In the genomic region with DNA sequence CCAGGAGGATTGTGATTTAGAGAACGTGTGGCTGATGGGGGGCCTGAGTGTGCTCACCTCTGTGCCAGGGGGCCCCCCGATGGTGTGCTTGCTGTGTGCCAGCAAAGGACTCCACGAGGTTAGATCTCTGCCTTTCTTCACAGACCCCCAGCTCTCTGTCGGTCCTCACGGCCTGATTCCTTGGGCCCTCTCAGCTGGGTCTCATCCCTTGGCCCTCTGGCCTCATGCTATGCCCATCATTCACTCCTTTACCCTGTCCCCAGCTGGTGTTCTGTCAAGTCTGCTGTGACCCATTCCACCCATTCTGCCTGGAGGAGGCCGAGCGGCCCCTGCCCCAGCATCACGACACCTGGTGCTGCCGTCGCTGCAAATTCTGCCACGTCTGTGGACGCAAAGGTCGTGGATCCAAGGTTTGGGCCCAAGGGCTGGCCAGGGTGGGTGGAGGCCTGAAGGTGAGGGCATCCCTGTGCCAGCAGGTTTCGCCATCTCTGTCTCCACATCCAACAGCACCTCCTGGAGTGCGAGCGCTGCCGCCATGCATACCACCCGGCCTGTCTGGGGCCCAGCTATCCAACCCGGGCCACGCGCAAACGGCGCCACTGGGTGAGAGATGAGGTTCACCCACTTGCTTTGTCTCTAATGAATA, we compare ENCODE assay signal across 30 cellular contexts. TPM values are rescaled to one million over a fixed set of nuclear protein-coding genes. Genes with fewer than 3 reads are reported as not detected.
DNase-seq lines count a peak whose midpoint lies in the region; ATAC-seq, FAIRE-seq and TF ChIP-seq lines count a peak whose summit lies in the region.
"Had no signal": no experiment of that assay in that cellular context is flagged by ENCODE, and none has a peak within 500 bp of the region (broad histone marks: within the 10 kb centered on the region; RNA-seq: fewer than 3 reads in every experiment).

No MANE protein-coding gene starts in this region.

- 0 out of 2 replicates have a peak, but pooled peaks cover 2% of the 10 kb centered on the region for H4K20me1 ChIP-seq in K562 (replicated peaks; ENCODE audit: control insufficient read depth, insufficient read depth, low read length)
- H4K20me1 ChIP-seq in osteoblast (ENCODE audit: insufficient read depth, low read length): peaks cover 10% of the 10 kb centered on the region

- TF ChIP-seq RAD21 in K562 (CRISPR knock-in tag; conservative IDR thresholded peaks at IDR 0.05 in 1 of 2, IDR thresholded peaks at IDR 0.05 in 1 of 2): no peak

- H3K27ac Mint-ChIP-seq in activated T-cell treated with anti-CD3 and anti-CD28 coated beads, Interleukin-2, amount 50 U/mL, for 72 hours: peak overlapping the region; percentile 23
- H3K27ac Mint-ChIP-seq in Caco-2 (ENCODE audit: unreplicated experiment): peak overlapping the region; percentile 20

- BruUV-seq in Caco-2 (replicated peaks; lab: Mats Ljungman, UMichigan): no TSS peak
- no TSS peak for BruUV-seq in K562 (replicated peaks; lab: Mats Ljungman, UMichigan)

- H2AFZ ChIP-seq in K562 (ENCODE audit: low read depth, low read length): no peak overlapping the region
- H2AFZ ChIP-seq in osteoblast (ENCODE audit: low read length): no peak overlapping the region

- 96% methylated on average over 17 of the region's 23 CpGs for WGBS in K562 (ENCODE audit: insufficient coverage, low coverage, missing lambda C conversion rate)

- no peak for TF ChIP-seq POLR2A in K562 (conservative IDR thresholded peaks at IDR 0.05)

- CTCF ChIA-PET in Caco-2 (lab: Charles Lee) (no interaction called here), K562 (lab: Yijun Ruan, JAX; ENCODE audit: low intra/inter-chr PET ratio) (no interaction called here)

- in situ Hi-C loops in K562 (cut with MboI): no loop called here

- no peak for ATAC-seq in activated T-cell treated with anti-CD3 and anti-CD28 coated beads, Interleukin-2, amount 50 U/mL, for 72 hours (replicated peaks in 1 of 2)
- ATAC-seq in activated T-cell treated with anti-CD3 and anti-CD28 coated beads, Interleukin-2, amount 50 U/mL, for 4 hours: no peak
- ATAC-seq in K562 (no peak), GM19395 (IDR thresholded peaks at IDR 0.05; ENCODE audit: unreplicated experiment) (no peak)

- POLR2A ChIA-PET in Caco-2 (lab: Charles Lee) (no interaction called here), K562 (lab: Yijun Ruan, JAX) (interaction anchor here (0.6 to 3.2 kb wide), 3 partner anchors 15 to 215 kb away, joined by 3 to 19 read pairs (median 12); partner anchors contain the start of genes PSENEN and U2AF1L4)

- H3K4me3 ChIP-seq in Caco-2 (ENCODE audit: low read depth, low read length): no peak overlapping the region
- H3K4me3 ChIP-seq in K562: no peak overlapping the region
- H3K4me3 ChIP-seq in osteoblast (ENCODE audit: insufficient read depth, low read length): no peak overlapping the region
- H3K4me3 ChIP-seq: MG63 had no signal

- H3K4me2 ChIP-seq in K562 (ENCODE audit: insufficient read depth, low read length) (no peak overlapping the region), osteoblast (ENCODE audit: insufficient read depth, low read length) (no peak overlapping the region)

- H3K4me3 Mint-ChIP-seq in activated T-cell treated with anti-CD3 and anti-CD28 coated beads, Interleukin-2, amount 50 U/mL, for 72 hours: peak overlapping the region in 1 of 2 donors; percentile 17
- H3K4me3 Mint-ChIP-seq in activated T-cell treated with anti-CD3 and anti-CD28 coated beads, Interleukin-2, amount 50 U/mL, for 4 hours: no peak overlapping the region
- no peak overlapping the region for H3K4me3 Mint-ChIP-seq in Caco-2 (ENCODE audit: unreplicated experiment)
- H3K4me3 Mint-ChIP-seq: CD14-positive monocyte had no signal

- peaks cover 9% of the 10 kb centered on the region for H3K79me2 ChIP-seq in K562 (ENCODE audit: control insufficient read depth, insufficient read depth, low read length)
- peaks cover 24% of the 10 kb centered on the region for H3K79me2 ChIP-seq in osteoblast (ENCODE audit: insufficient read depth, low read length)

- H3K27me3 Mint-ChIP-seq in activated T-cell treated with anti-CD3 and anti-CD28 coated beads, Interleukin-2, amount 50 U/mL, for 72 hours (ENCODE audit: low read depth): no peaks in the 10 kb centered on the region
- no peaks in the 10 kb centered on the region for H3K27me3 Mint-ChIP-seq in activated T-cell treated with anti-CD3 and anti-CD28 coated beads, Interleukin-2, amount 50 U/mL, for 4 hours (ENCODE audit: low read depth)
- H3K27me3 Mint-ChIP-seq in Caco-2 (ENCODE audit: insufficient read depth, unreplicated experiment): no peaks in the 10 kb centered on the region
- H3K27me3 Mint-ChIP-seq: CD8-positive, alpha-beta memory T cell had no signal

- TF ChIP-seq EP300 in K562 (IDR thresholded peaks at IDR 0.05; ENCODE audit: low read length): no peak

- H3K9me3 ChIP-seq in Caco-2 (no peaks in the 10 kb centered on the region), K562 (replicated peaks; ENCODE audit: control insufficient read depth, insufficient read depth, low read depth, low read length) (no peaks in the 10 kb centered on the region), osteoblast (ENCODE audit: low read depth, low read length) (no peaks in the 10 kb centered on the region)
- H3K9me3 ChIP-seq: BE2C, MG63 had no signal

- no peaks in the 10 kb centered on the region for H3K9me1 ChIP-seq in K562 (ENCODE audit: control insufficient read depth, insufficient read depth, low read length)

- no peak for TF ChIP-seq CTCF in Caco-2 (IDR thresholded peaks at IDR 0.05; ENCODE audit: insufficient read depth in 1 of 2, low read depth in 1 of 2, low read length in 1 of 2, severe bottlenecking in 1 of 2, unreplicated experiment in 1 of 2)
- TF ChIP-seq CTCF in K562 (IDR thresholded peaks at IDR 0.05 in 2 of 3, conservative IDR thresholded peaks at IDR 0.05 in 1 of 3; ENCODE audit: insufficient read depth in 2 of 3, low read depth in 1 of 3, low read length in 3 of 3): no peak
- TF ChIP-seq CTCF in osteoblast (IDR thresholded peaks at IDR 0.05; ENCODE audit: extremely low read depth, low read depth, low read length): no peak

- no peaks in the 10 kb centered on the region for H3K4me1 ChIP-seq in Caco-2
- peaks cover 0 to 12% of the 10 kb centered on the region in 2 experiments; a peak in 1 of 5 replicates for H3K4me1 ChIP-seq in K562 (replicated peaks in 1 of 2; ENCODE audit: control insufficient read depth in 2 of 2, insufficient read depth in 2 of 2, low read length in 2 of 2)
- no peaks in the 10 kb centered on the region for H3K4me1 ChIP-seq in osteoblast (ENCODE audit: insufficient read depth, low read length)
- H3K4me1 ChIP-seq: BE2C had no signal

- intact Hi-C loops in Caco-2 (cut with micrococcal nuclease; ENCODE audit: unreplicated experiment): no loop called here
- intact Hi-C loops in K562 (cut with micrococcal nuclease): no loop called here

- peak overlapping the region in 1 of 2 experiments; percentile 29; a peak in 1 of 4 replicates for H3K9ac ChIP-seq in K562 (ENCODE audit: insufficient read depth in 1 of 2, low read depth in 2 of 2, low read length in 2 of 2)

- peaks cover 16 to 35% of the 10 kb centered on the region in 2 donors for H3K36me3 Mint-ChIP-seq in activated T-cell treated with anti-CD3 and anti-CD28 coated beads, Interleukin-2, amount 50 U/mL, for 72 hours (ENCODE audit: insufficient read depth in 2 of 2)
- peaks cover 51% of the 10 kb centered on the region for H3K36me3 Mint-ChIP-seq in activated T-cell treated with anti-CD3 and anti-CD28 coated beads, Interleukin-2, amount 50 U/mL, for 4 hours (ENCODE audit: insufficient read depth)
- peaks cover 94% of the 10 kb centered on the region for H3K36me3 Mint-ChIP-seq in Caco-2 (ENCODE audit: insufficient read depth, unreplicated experiment)

- H3K36me3 ChIP-seq in Caco-2 (ENCODE audit: control insufficient read depth, insufficient read depth, low read length) (peaks cover 8% of the 10 kb centered on the region), K562 (ENCODE audit: control insufficient read depth, insufficient read depth, low read length) (peaks cover 95% of the 10 kb centered on the region; the same call in 2 of the 3 replicates), osteoblast (ENCODE audit: insufficient read depth, low read length) (peaks cover 87% of the 10 kb centered on the region)

- H3K27me3 ChIP-seq in Caco-2 (replicated peaks; ENCODE audit: control insufficient read depth, insufficient read depth, low read length) (no peaks in the 10 kb centered on the region), K562 (ENCODE audit: control insufficient read depth in 2 of 2, insufficient read depth in 2 of 2, low read length in 2 of 2) (no peaks in the 10 kb centered on the region), osteoblast (ENCODE audit: insufficient read depth, low read length) (no peaks in the 10 kb centered on the region)
- H3K27me3 ChIP-seq: BE2C, MG63 had no signal

- no peaks in the 10 kb centered on the region for H3K9me3 Mint-ChIP-seq in activated T-cell treated with anti-CD3 and anti-CD28 coated beads, Interleukin-2, amount 50 U/mL, for 72 hours
- H3K9me3 Mint-ChIP-seq in activated T-cell treated with anti-CD3 and anti-CD28 coated beads, Interleukin-2, amount 50 U/mL, for 4 hours: no peaks in the 10 kb centered on the region
- H3K9me3 Mint-ChIP-seq in Caco-2 (ENCODE audit: unreplicated experiment): no peaks in the 10 kb centered on the region
- H3K9me3 Mint-ChIP-seq: CD14-positive monocyte; CD8-positive, alpha-beta memory T cell had no signal

- FAIRE-seq in K562 (lab: Jason Lieb, UNC): no peak
- FAIRE-seq: GM12891, H1 had no signal

- H3K4me1 Mint-ChIP-seq in activated T-cell treated with anti-CD3 and anti-CD28 coated beads, Interleukin-2, amount 50 U/mL, for 72 hours (ENCODE audit: low read depth): peaks cover 14% of the 10 kb centered on the region
- H3K4me1 Mint-ChIP-seq in activated T-cell treated with anti-CD3 and anti-CD28 coated beads, Interleukin-2, amount 50 U/mL, for 4 hours (ENCODE audit: low read depth): peaks cover 5% of the 10 kb centered on the region
- H3K4me1 Mint-ChIP-seq in Caco-2 (ENCODE audit: low read depth, unreplicated experiment): no peaks in the 10 kb centered on the region
- H3K4me1 Mint-ChIP-seq: CD14-positive monocyte had no signal

- H3K27ac ChIP-seq in K562 (ENCODE audit: extremely low read depth, low read depth, low read length) (no peak overlapping the region), osteoblast (ENCODE audit: low read depth, low read length) (no peak overlapping the region)

- no peak for DNase-seq in activated T-cell treated with anti-CD3 and anti-CD28 coated beads, Interleukin-2, amount 50 U/mL, for 72 hours
- no peak for DNase-seq in activated T-cell treated with anti-CD3 and anti-CD28 coated beads, Interleukin-2, amount 50 U/mL, for 4 hours
- DNase-seq in Caco-2: no peak
- no peak for DNase-seq in K562 (ENCODE audit: extremely low read depth in 1 of 4, low spot score in 3 of 4)
- peak; percentile 61 for DNase-seq in osteoblast (ENCODE audit: insufficient read length, low spot score, missing footprints)
- DNase-seq in amygdala (lab: John Stamatoyannopoulos, UW): no peak
- DNase-seq: 8988T; ACHN; BE2C; Calu3; CD8-positive, alpha-beta memory T cell; DMS79 treated with DMSO at 0.1 percent for 48 hours; GF-D8; KBM-7; MG63; NCI-H1048; NCI-H1417; NCI-H1694 treated with DMSO at 0.1 percent for 48 hours; NCI-H2081; NCI-H2227 treated with DMSO at 0.1 percent for 48 hours; NCI-H526 treated with DMSO at 0.1 percent for 48 hours; RPMI8226; SHP77 treated with DMSO at 0.1 percent for 48 hours had no signal

RNA-seq across cellular contexts. Expression of gene KMT2B, which starts 7.5 kb away (rescaled TPM):
- 10 to 100 TPM; 63.0 to 71.5 TPM for total RNA-seq in activated T-cell treated with anti-CD3 and anti-CD28 coated beads, Interleukin-2, amount 50 U/mL, for 72 hours
- total RNA-seq in activated T-cell treated with anti-CD3 and anti-CD28 coated beads, Interleukin-2, amount 50 U/mL, for 4 hours: 10 to 100 TPM; 64.1 to 74.8 (median 74.5) TPM
- total RNA-seq in Caco-2 (2022): 54.2 and 62.6 TPM in 2 replicates
- 84.2 and 203 TPM in 2 replicates for total RNA-seq in K562 (2011; cell fraction: chromatin; rRNA removed; ENCODE audit: low replicate concordance)
- total RNA-seq in K562 (2011; cell fraction: nucleolus; rRNA removed): 117 and 120 TPM in 2 replicates
- 104 and 131 TPM in 2 replicates for total RNA-seq in K562 (2011; cell fraction: nucleoplasm; rRNA removed)
- total RNA-seq in K562 (2014; rRNA removed): 8.1 and 9.0 TPM in 2 replicates
- total RNA-seq in K562 (2014; rRNA removed; fragmentation: Illumina TruSeq; extraction: Trizol): 2.7 and 4.8 TPM in 2 replicates
- total RNA-seq in K562 (2015; rRNA removed; fragmentation: Illumina TruSeq; extraction: Trizol): 6.0 and 6.7 TPM in 2 replicates
- 36.0 and 43.9 TPM in 2 replicates for total RNA-seq in K562 (2021)
- 11.0 and 19.1 TPM in 2 replicates for polyA plus RNA-seq in K562 (2011; rRNA removed)
- 14.8 and 17.2 TPM in 2 replicates for polyA plus RNA-seq in K562 (2011; cell fraction: cytosol; rRNA removed)
- 108 and 154 TPM in 2 replicates for polyA plus RNA-seq in K562 (2011; cell fraction: nucleus; rRNA removed)
- polyA plus RNA-seq in K562 (2012): 38.7 and 38.9 TPM in 2 replicates
- 21.5 and 27.8 TPM in 2 replicates for polyA plus RNA-seq in K562 (2014; fragmentation: Illumina TruSeq; extraction: Trizol)
- polyA plus RNA-seq in K562 (2014; fragmentation: Nextera tagmentation; extraction: Ambion mirVana): 1 to 10 TPM in 1 of 2 experiments, under 1 TPM in 1; 0.63 to 1.3 TPM
- polyA plus RNA-seq in K562 (2014; rRNA removed): 16.4 and 21.9 TPM in 2 replicates
- 7.1 and 9.7 TPM in 2 replicates for polyA minus RNA-seq in K562 (2011; rRNA and poly(A)+ RNA removed)
- polyA minus RNA-seq in K562 (2011; cell fraction: cytosol; rRNA and poly(A)+ RNA removed): 12.2 and 21.2 TPM in 2 replicates
- 14.7 and 18.4 TPM in 2 replicates for polyA minus RNA-seq in K562 (2011; cell fraction: nucleus; rRNA and poly(A)+ RNA removed)
- total RNA-seq in osteoblast: 6.5 and 6.8 TPM in 2 replicates

RNA-seq across cellular contexts. Expression of gene IGFLR1, which starts 16.9 kb away (rescaled TPM):
- 100 to 1,000 TPM; 253 to 274 TPM for total RNA-seq in activated T-cell treated with anti-CD3 and anti-CD28 coated beads, Interleukin-2, amount 50 U/mL, for 72 hours
- 10 to 100 TPM; 24.0 to 32.7 (median 29.8) TPM for total RNA-seq in activated T-cell treated with anti-CD3 and anti-CD28 coated beads, Interleukin-2, amount 50 U/mL, for 4 hours
- total RNA-seq in Caco-2 (2022): 10.1 and 11.3 TPM in 2 replicates
- total RNA-seq in K562 (2011; cell fraction: chromatin; rRNA removed; ENCODE audit: low replicate concordance): 4.8 and 9.7 TPM in 2 replicates
- 8.8 and 9.6 TPM in 2 replicates for total RNA-seq in K562 (2011; cell fraction: nucleolus; rRNA removed)
- 5.4 and 9.5 TPM in 2 replicates for total RNA-seq in K562 (2011; cell fraction: nucleoplasm; rRNA removed)
- 12.1 and 14.3 TPM in 2 replicates for total RNA-seq in K562 (2014; rRNA removed)
- 1.2 and 3.6 TPM in 2 replicates for total RNA-seq in K562 (2014; rRNA removed; fragmentation: Illumina TruSeq; extraction: Trizol)
- total RNA-seq in K562 (2015; rRNA removed; fragmentation: Illumina TruSeq; extraction: Trizol): 4.6 and 9.1 TPM in 2 replicates
- 7.8 and 12.1 TPM in 2 replicates for total RNA-seq in K562 (2021)
- 4.0 and 4.2 TPM in 2 replicates for polyA plus RNA-seq in K562 (2011; rRNA removed)
- polyA plus RNA-seq in K562 (2011; cell fraction: cytosol; rRNA removed): 8.8 and 25.3 TPM in 2 replicates
- 15.2 and 21.1 TPM in 2 replicates for polyA plus RNA-seq in K562 (2011; cell fraction: nucleus; rRNA removed)
- 10.9 and 14.5 TPM in 2 replicates for polyA plus RNA-seq in K562 (2012)
- polyA plus RNA-seq in K562 (2014; fragmentation: Illumina TruSeq; extraction: Trizol): 6.8 and 9.2 TPM in 2 replicates
- 1 to 10 TPM; 1.0 to 2.6 TPM for polyA plus RNA-seq in K562 (2014; fragmentation: Nextera tagmentation; extraction: Ambion mirVana)
- polyA plus RNA-seq in K562 (2014; rRNA removed): 11.6 and 15.0 TPM in 2 replicates
- polyA minus RNA-seq in K562 (2011; rRNA and poly(A)+ RNA removed): 0.75 and 0.98 TPM in 2 replicates
- 4.4 and 7.9 TPM in 2 replicates for polyA minus RNA-seq in K562 (2011; cell fraction: cytosol; rRNA and poly(A)+ RNA removed)
- 2.8 and 3.2 TPM in 2 replicates for polyA minus RNA-seq in K562 (2011; cell fraction: nucleus; rRNA and poly(A)+ RNA removed)
- 0.72 and 0.88 TPM in 2 replicates for total RNA-seq in osteoblast

RNA-seq across cellular contexts. Expression of gene U2AF1L4, which starts 19.9 kb away (rescaled TPM):
- total RNA-seq in activated T-cell treated with anti-CD3 and anti-CD28 coated beads, Interleukin-2, amount 50 U/mL, for 72 hours: 10 to 100 TPM; 71.0 to 83.6 TPM
- total RNA-seq in activated T-cell treated with anti-CD3 and anti-CD28 coated beads, Interleukin-2, amount 50 U/mL, for 4 hours: 10 to 100 TPM; 18.9 to 25.2 (median 19.4) TPM
- total RNA-seq in Caco-2 (2022) (21.3 and 24.6 TPM in 2 replicates), K562 (2014; rRNA removed) (11.3 and 14.0 TPM in 2 replicates), K562 (2014; rRNA removed; fragmentation: Illumina TruSeq; extraction: Trizol) (6.6 and 8.4 TPM in 2 replicates), K562 (2015; rRNA removed; fragmentation: Illumina TruSeq; extraction: Trizol) (8.9 and 12.6 TPM in 2 replicates), K562 (2021) (11.2 and 14.8 TPM in 2 replicates), osteoblast (5.8 and 8.8 TPM in 2 replicates)
- total RNA-seq in K562 (2011; cell fraction: chromatin; rRNA removed; ENCODE audit: low replicate concordance): 25.9 and 46.7 TPM in 2 replicates
- 26.5 and 31.5 TPM in 2 replicates for total RNA-seq in K562 (2011; cell fraction: nucleolus; rRNA removed)
- total RNA-seq in K562 (2011; cell fraction: nucleoplasm; rRNA removed): 29.8 and 35.6 TPM in 2 replicates
- polyA plus RNA-seq in K562 (2011; rRNA removed) (9.5 and 16.9 TPM in 2 replicates), K562 (2014; fragmentation: Illumina TruSeq; extraction: Trizol) (14.4 and 16.7 TPM in 2 replicates), K562 (2014; fragmentation: Nextera tagmentation; extraction: Ambion mirVana) (10 to 100 TPM in 1 of 2 experiments, 1 to 10 TPM in 1; 9.7 to 16.7 TPM), K562 (2014; rRNA removed) (14.4 and 19.5 TPM in 2 replicates)
- polyA plus RNA-seq in K562 (2011; cell fraction: cytosol; rRNA removed): 12.9 and 18.3 TPM in 2 replicates
- polyA plus RNA-seq in K562 (2011; cell fraction: nucleus; rRNA removed): 85.9 and 97.8 TPM in 2 replicates
- polyA plus RNA-seq in K562 (2012): 14.7 and 19.2 TPM in 2 replicates
- 4.6 and 7.1 TPM in 2 replicates for polyA minus RNA-seq in K562 (2011; rRNA and poly(A)+ RNA removed)
- polyA minus RNA-seq in K562 (2011; cell fraction: cytosol; rRNA and poly(A)+ RNA removed): 3.1 and 9.3 TPM in 2 replicates
- polyA minus RNA-seq in K562 (2011; cell fraction: nucleus; rRNA and poly(A)+ RNA removed): 10.8 and 16.2 TPM in 2 replicates

RNA-seq across cellular contexts. Expression of gene PSENEN, which starts 20.1 kb away (rescaled TPM):
- total RNA-seq in activated T-cell treated with anti-CD3 and anti-CD28 coated beads, Interleukin-2, amount 50 U/mL, for 72 hours: 10 to 100 TPM; 50.7 to 53.7 TPM
- total RNA-seq in activated T-cell treated with anti-CD3 and anti-CD28 coated beads, Interleukin-2, amount 50 U/mL, for 4 hours: 10 to 100 TPM; 46.1 to 49.3 (median 47.9) TPM
- 70.2 and 70.5 TPM in 2 replicates for total RNA-seq in Caco-2 (2022)
- total RNA-seq in K562 (2011; cell fraction: chromatin; rRNA removed; ENCODE audit: low replicate concordance): 14.8 and 25.8 TPM in 2 replicates
- total RNA-seq in K562 (2011; cell fraction: nucleolus; rRNA removed): 38.7 and 45.7 TPM in 2 replicates
- 23.4 and 27.6 TPM in 2 replicates for total RNA-seq in K562 (2011; cell fraction: nucleoplasm; rRNA removed)
- total RNA-seq in K562 (2014; rRNA removed): 42.3 and 49.6 TPM in 2 replicates
- total RNA-seq in K562 (2014; rRNA removed; fragmentation: Illumina TruSeq; extraction: Trizol): 48.0 and 53.3 TPM in 2 replicates
- 59.0 and 61.1 TPM in 2 replicates for total RNA-seq in K562 (2015; rRNA removed; fragmentation: Illumina TruSeq; extraction: Trizol)
- 63.1 and 65.7 TPM in 2 replicates for total RNA-seq in K562 (2021)
- polyA plus RNA-seq in K562 (2011; rRNA removed): 29.6 and 34.5 TPM in 2 replicates
- polyA plus RNA-seq in K562 (2011; cell fraction: cytosol; rRNA removed): 47.5 and 76.3 TPM in 2 replicates
- polyA plus RNA-seq in K562 (2011; cell fraction: nucleus; rRNA removed): 25.2 and 26.0 TPM in 2 replicates
- 61.9 and 63.5 TPM in 2 replicates for polyA plus RNA-seq in K562 (2012)
- 54.2 and 58.6 TPM in 2 replicates for polyA plus RNA-seq in K562 (2014; fragmentation: Illumina TruSeq; extraction: Trizol)
- 100 to 1,000 TPM; 261 to 299 TPM for polyA plus RNA-seq in K562 (2014; fragmentation: Nextera tagmentation; extraction: Ambion mirVana)
- polyA plus RNA-seq in K562 (2014; rRNA removed): 76.5 and 79.2 TPM in 2 replicates
- polyA minus RNA-seq in K562 (2011; rRNA and poly(A)+ RNA removed): 22.1 and 30.1 TPM in 2 replicates
- polyA minus RNA-seq in K562 (2011; cell fraction: cytosol; rRNA and poly(A)+ RNA removed): 10.7 and 13.5 TPM in 2 replicates
- polyA minus RNA-seq in K562 (2011; cell fraction: nucleus; rRNA and poly(A)+ RNA removed): 5.4 and 7.6 TPM in 2 replicates
- total RNA-seq in osteoblast: 8.8 and 11.6 TPM in 2 replicates

RNA-seq across cellular contexts. Expression of gene ZBTB32, which starts 21.0 kb away (rescaled TPM):
- 100 to 1,000 TPM; 147 to 192 TPM for total RNA-seq in activated T-cell treated with anti-CD3 and anti-CD28 coated beads, Interleukin-2, amount 50 U/mL, for 72 hours
- total RNA-seq in activated T-cell treated with anti-CD3 and anti-CD28 coated beads, Interleukin-2, amount 50 U/mL, for 4 hours: 100 to 1,000 TPM in 2 of 3 donors, 10 to 100 TPM in 1; 90.8 to 136 (median 101) TPM
- not detected in 2 replicates for total RNA-seq in Caco-2 (2022)
- total RNA-seq in K562 (2011; cell fraction: chromatin; rRNA removed; ENCODE audit: low replicate concordance): not detected in 2 replicates
- not detected in 2 replicates for total RNA-seq in K562 (2011; cell fraction: nucleolus; rRNA removed)
- not detected in 2 replicates for total RNA-seq in K562 (2011; cell fraction: nucleoplasm; rRNA removed)
- total RNA-seq in K562 (2014; rRNA removed): not detected in 2 replicates
- not detected in 2 replicates for total RNA-seq in K562 (2014; rRNA removed; fragmentation: Illumina TruSeq; extraction: Trizol)
- not detected in 2 replicates for total RNA-seq in K562 (2015; rRNA removed; fragmentation: Illumina TruSeq; extraction: Trizol)
- 0.20 TPM in 1 of 2 replicates, not detected in the other for total RNA-seq in K562 (2021)
- not detected in 2 replicates for polyA plus RNA-seq in K562 (2011; rRNA removed)
- polyA plus RNA-seq in K562 (2011; cell fraction: cytosol; rRNA removed): not detected in 2 replicates
- 0.09 TPM in 1 of 2 replicates, not detected in the other for polyA plus RNA-seq in K562 (2011; cell fraction: nucleus; rRNA removed)
- not detected in 2 replicates for polyA plus RNA-seq in K562 (2012)
- polyA plus RNA-seq in K562 (2014; fragmentation: Illumina TruSeq; extraction: Trizol): not detected in 2 replicates
- polyA plus RNA-seq in K562 (2014; fragmentation: Nextera tagmentation; extraction: Ambion mirVana): not detected
- polyA plus RNA-seq in K562 (2014; rRNA removed): 0.05 TPM in 1 of 2 replicates, not detected in the other
- polyA minus RNA-seq in K562 (2011; rRNA and poly(A)+ RNA removed): not detected in 2 replicates
- not detected in 2 replicates for polyA minus RNA-seq in K562 (2011; cell fraction: cytosol; rRNA and poly(A)+ RNA removed)
- not detected in 2 replicates for polyA minus RNA-seq in K562 (2011; cell fraction: nucleus; rRNA and poly(A)+ RNA removed)
- total RNA-seq in osteoblast: not detected in 2 replicates
- total RNA-seq: Calu3, HT1080, LHCN-M2, NCI-H460 had no signal
- polyA plus RNA-seq: CD14-positive monocyte had no signal

Comparison
In these comparisons a context has a peak if more than half of its experiments do, and no peak if none do; other contexts are left out.
1. RNA of gene IGFLR1, which starts 16.9 kb away (total RNA-seq): 253 to 274 TPM in activated T-cell treated with anti-CD3 and anti-CD28 coated beads, Interleukin-2, amount 50 U/mL, for 72 hours; 24.0 to 32.7 TPM in activated T-cell treated with anti-CD3 and anti-CD28 coated beads, Interleukin-2, amount 50 U/mL, for 4 hours, 10.1 to 11.3 TPM in Caco-2, 1.2 to 14.3 TPM in K562 and 0.72 to 0.88 TPM in osteoblast; every median in the first group is over 4 times any median in the second.